Comparison of ENCODE assay signal across 1 cellular context in the genomic region with DNA sequence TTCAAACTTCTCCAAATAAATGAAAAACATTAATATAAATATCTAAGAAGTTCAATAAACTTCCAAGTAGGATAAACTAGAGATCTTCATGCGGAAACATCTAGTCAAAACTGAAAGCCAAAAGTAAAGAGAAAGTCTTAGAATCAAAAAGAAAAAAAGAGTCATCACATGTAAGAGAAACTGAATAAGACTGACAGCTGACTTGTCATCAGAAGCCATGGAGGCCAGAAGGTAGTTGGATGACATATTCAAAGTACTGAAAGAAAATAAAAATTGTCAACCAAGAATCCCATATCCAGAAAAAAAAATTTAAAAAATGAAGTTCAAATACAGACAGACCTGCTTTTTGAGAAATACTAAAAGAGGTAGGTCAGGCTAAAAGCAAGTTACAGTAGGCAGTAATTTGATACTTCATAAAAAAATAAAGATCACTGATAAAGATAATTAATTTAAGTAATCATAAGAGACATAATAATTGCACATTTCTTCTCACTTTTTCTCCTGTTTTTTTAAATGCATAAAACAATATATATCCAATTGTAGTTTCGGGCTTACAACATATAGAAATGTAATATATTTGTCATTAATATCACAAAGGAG.
A peak's percentile ranks its signal among the peaks of the same experiment; 100 is the strongest.
TF ChIP-seq lines count a peak whose summit lies in the region.

No MANE protein-coding gene starts in this region.

TF ChIP-seq in HepG2, 621 proteins besides CTCF, POLR2A, EP300 and RAD21:
- TF ChIP-seq ZNF317 (CRISPR knock-in tag; IDR thresholded peaks at IDR 0.05) = peak; percentile 96
- TF ChIP-seq, protein P1, sequence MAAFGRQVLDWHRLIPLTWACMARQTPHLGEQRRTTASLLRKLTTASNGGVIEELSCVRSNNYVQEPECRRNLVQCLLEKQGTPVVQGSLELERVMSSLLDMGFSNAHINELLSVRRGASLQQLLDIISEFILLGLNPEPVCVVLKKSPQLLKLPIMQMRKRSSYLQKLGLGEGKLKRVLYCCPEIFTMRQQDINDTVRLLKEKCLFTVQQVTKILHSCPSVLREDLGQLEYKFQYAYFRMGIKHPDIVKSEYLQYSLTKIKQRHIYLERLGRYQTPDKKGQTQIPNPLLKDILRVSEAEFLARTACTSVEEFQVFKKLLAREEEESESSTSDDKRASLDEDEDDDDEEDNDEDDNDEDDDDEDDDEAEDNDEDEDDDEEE (CRISPR knock-in tag; IDR thresholded peaks at IDR 0.05) = no peak
- TF ChIP-seq ZNF558 (CRISPR knock-in tag; IDR thresholded peaks at IDR 0.05; ENCODE audit: borderline replicate concordance) = no peak
